Comparison of ENCODE assay signal across 21 cellular contexts in the genomic region with DNA sequence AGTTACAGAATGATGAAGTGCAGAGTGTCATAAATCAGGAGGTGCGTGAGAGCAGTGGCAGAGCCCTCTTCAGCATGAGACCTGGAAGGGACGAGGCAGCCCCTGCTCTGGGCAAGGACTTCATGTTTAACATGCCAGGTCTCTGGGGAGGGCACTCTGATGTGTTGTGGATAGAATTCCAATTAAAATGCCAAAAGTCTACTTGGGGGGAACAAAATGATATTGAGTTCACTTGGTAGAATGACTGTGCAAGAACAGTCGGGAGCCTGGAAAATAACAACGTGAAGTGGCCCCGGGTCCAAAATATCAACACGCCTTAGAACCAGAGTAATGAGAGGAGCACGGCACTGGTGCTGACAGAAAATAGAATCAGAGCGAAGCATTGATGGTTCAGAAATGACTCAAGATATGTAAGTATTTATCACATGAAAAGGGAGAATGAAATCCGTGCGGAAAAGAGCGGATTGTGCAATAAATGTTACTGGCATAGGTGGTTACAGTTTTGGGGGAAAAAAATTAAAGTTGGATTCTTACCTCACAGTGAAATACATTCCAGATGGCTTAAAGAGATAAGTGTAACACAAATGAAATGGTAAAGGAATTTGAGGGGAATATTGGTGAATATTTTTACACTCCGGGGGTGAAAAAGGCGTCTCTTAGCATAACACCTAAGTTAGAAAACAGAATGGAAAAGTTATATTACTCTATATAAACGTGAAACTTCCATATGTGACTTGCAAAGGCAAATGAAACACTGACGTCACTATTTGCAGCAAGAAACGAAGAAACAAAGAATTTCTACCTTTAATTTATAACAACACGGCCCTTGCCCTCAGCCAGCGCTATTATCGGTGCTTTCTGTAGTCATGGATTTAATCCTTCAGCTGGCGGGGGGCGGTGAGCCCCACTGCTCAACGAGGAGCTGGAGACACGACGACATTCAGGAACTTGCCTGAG.
DNase-seq lines count a peak whose midpoint lies in the region; ATAC-seq, FAIRE-seq and TF ChIP-seq lines count a peak whose summit lies in the region.
"Had no signal": no experiment of that assay in that cellular context is flagged by ENCODE, and none has a peak within 500 bp of the region (broad histone marks: within the 10 kb centered on the region; RNA-seq: fewer than 3 reads in every experiment).

No MANE protein-coding gene starts in this region.

- in situ Hi-C loops in HepG2 (cut with HindIII; ENCODE audit: extremely low pct_ligation_motif_present, low pct_unique_long_range_greater_than_20kb) = no loop called here
- in situ Hi-C loops in K562 (cut with MboI) = no loop called here

- H2AFZ ChIP-seq in HepG2 (ENCODE audit: low read length) (no peak overlapping the region), K562 (ENCODE audit: low read depth, low read length) (no peak overlapping the region)
- H2AFZ ChIP-seq: PC-9 had no signal

- peaks cover 5% of the 10 kb centered on the region; the same call in 1 of the 2 replicates for H3K9me3 ChIP-seq in HepG2 (ENCODE audit: low read length)
- H3K9me3 ChIP-seq in right lobe of liver = no peaks in the 10 kb centered on the region
- H3K9me3 ChIP-seq in K562 (replicated peaks; ENCODE audit: control insufficient read depth, insufficient read depth, low read depth, low read length) = no peaks in the 10 kb centered on the region
- no peaks in the 10 kb centered on the region for H3K9me3 ChIP-seq in Caco-2
- H3K9me3 ChIP-seq in CD8-positive, alpha-beta memory T cell (ENCODE audit: low read length) = no peaks in the 10 kb centered on the region
- H3K9me3 ChIP-seq: BE2C had no signal

- no peak for TF ChIP-seq POLR2A in HepG2 (IDR thresholded peaks at IDR 0.05; ENCODE audit: insufficient read depth in 1 of 2, low read depth in 2 of 2, low read length in 2 of 2)
- no peak for TF ChIP-seq POLR2A in right lobe of liver (IDR thresholded peaks at IDR 0.05)
- no peak for TF ChIP-seq POLR2A in K562 (conservative IDR thresholded peaks at IDR 0.05)
- TF ChIP-seq POLR2A in lower leg skin (IDR thresholded peaks at IDR 0.05) = no peak

- no peaks in the 10 kb centered on the region for H3K9me1 ChIP-seq in K562 (ENCODE audit: control insufficient read depth, insufficient read depth, low read length)

- H3K27ac Mint-ChIP-seq in Caco-2 (ENCODE audit: unreplicated experiment) (no peak overlapping the region), Calu3 (ENCODE audit: unreplicated experiment) (no peak overlapping the region)
- no peak overlapping the region for H3K27ac Mint-ChIP-seq in CD8-positive, alpha-beta memory T cell
- H3K27ac Mint-ChIP-seq: CD8-positive, alpha-beta T cell; H9; IgD-negative memory B cell had no signal

- TF ChIP-seq RAD21 in HepG2 (CRISPR knock-in tag; IDR thresholded peaks at IDR 0.05) = no peak
- no peak for TF ChIP-seq RAD21 in K562 (CRISPR knock-in tag; conservative IDR thresholded peaks at IDR 0.05 in 1 of 2, IDR thresholded peaks at IDR 0.05 in 1 of 2)

- H3K36me3 Mint-ChIP-seq in Caco-2 (ENCODE audit: insufficient read depth, unreplicated experiment) (no peaks in the 10 kb centered on the region), Calu3 (ENCODE audit: insufficient read depth, unreplicated experiment) (no peaks in the 10 kb centered on the region)
- H3K36me3 Mint-ChIP-seq in CD8-positive, alpha-beta memory T cell = no peaks in the 10 kb centered on the region
- H3K36me3 Mint-ChIP-seq: CD8-positive, alpha-beta T cell; IgD-negative memory B cell had no signal

- H3K4me3 ChIP-seq in HepG2 (replicated peaks in 1 of 3; ENCODE audit: insufficient read depth in 1 of 3, low read depth in 2 of 3, low read length in 3 of 3) (no peak overlapping the region), right lobe of liver (no peak overlapping the region), K562 (no peak overlapping the region), lower leg skin (ENCODE audit: low read depth, poor library complexity, severe bottlenecking) (no peak overlapping the region), Caco-2 (ENCODE audit: low read depth, low read length) (no peak overlapping the region)
- no peak overlapping the region for H3K4me3 ChIP-seq in CD8-positive, alpha-beta memory T cell (ENCODE audit: low read length)
- H3K4me3 ChIP-seq: PC-9 had no signal

- 35% methylated on average over 24 of the region's 24 CpGs for WGBS in HepG2 (ENCODE audit: low lambda C conversion rate)
- WGBS in right lobe of liver (ENCODE audit: insufficient coverage, low coverage, low lambda C conversion rate, missing lambda C conversion rate) = 67% methylated on average over 23 of the region's 24 CpGs
- WGBS in K562 (ENCODE audit: insufficient coverage, low coverage, missing lambda C conversion rate) = under 1% methylated on average over 23 of the region's 24 CpGs
- WGBS in lower leg skin, 2 donors = 59 to 65% methylated on average over 24 of the region's 24 CpGs

- H3K79me2 ChIP-seq in HepG2 (ENCODE audit: insufficient read depth, low read length) = no peaks in the 10 kb centered on the region
- H3K79me2 ChIP-seq in K562 (ENCODE audit: control insufficient read depth, insufficient read depth, low read length) = no peaks in the 10 kb centered on the region

- ATAC-seq in HepG2 (no peak), right lobe of liver (no peak), K562 (no peak)
- ATAC-seq: CD8-positive, alpha-beta T cell had no signal

- H3K27me3 ChIP-seq in HepG2 (ENCODE audit: control insufficient read depth in 1 of 2, insufficient read depth in 2 of 2, low read length in 2 of 2) (peaks cover 5 to 62% of the 10 kb centered on the region in 2 experiments; a peak in 4 of 5 replicates), right lobe of liver (no peaks in the 10 kb centered on the region), K562 (ENCODE audit: control insufficient read depth in 2 of 2, insufficient read depth in 2 of 2, low read length in 2 of 2) (peaks cover 0 to 12% of the 10 kb centered on the region in 2 experiments; a peak in 3 of 5 replicates), Caco-2 (replicated peaks; ENCODE audit: control insufficient read depth, insufficient read depth, low read length) (no peaks in the 10 kb centered on the region)
- peaks cover 5% of the 10 kb centered on the region for H3K27me3 ChIP-seq in CD8-positive, alpha-beta memory T cell (ENCODE audit: insufficient read depth, low read length, poor library complexity, severe bottlenecking)

- FAIRE-seq in HepG2 (lab: Jason Lieb, UNC) (no peak), K562 (lab: Jason Lieb, UNC) (no peak)
- FAIRE-seq: GM18507 had no signal

- H4K20me1 ChIP-seq in HepG2 (ENCODE audit: insufficient read depth, low read length) = no peaks in the 10 kb centered on the region
- H4K20me1 ChIP-seq in K562 (replicated peaks; ENCODE audit: control insufficient read depth, insufficient read depth, low read length) = no peaks in the 10 kb centered on the region; the same call in 1 of the 2 replicates

- H3K9ac ChIP-seq in HepG2 (ENCODE audit: insufficient read depth, low read depth, low read length) = no peak overlapping the region
- no peak overlapping the region for H3K9ac ChIP-seq in K562 (ENCODE audit: insufficient read depth in 1 of 2, low read depth in 2 of 2, low read length in 2 of 2)

- BruUV-seq in HepG2 (replicated peaks; lab: Mats Ljungman, UMichigan) = no TSS peak
- BruUV-seq in K562 (replicated peaks; lab: Mats Ljungman, UMichigan) = no TSS peak
- BruUV-seq in Caco-2 (replicated peaks; lab: Mats Ljungman, UMichigan) = no TSS peak
- BruUV-seq in Calu3 (replicated peaks; lab: Mats Ljungman, UMichigan) = no TSS peak

- DNase-seq in HepG2 (ENCODE audit: low spot score) (no peak), right lobe of liver (no peak), K562 (ENCODE audit: extremely low read depth in 1 of 4, low spot score in 3 of 4) (no peak), lower leg skin (ENCODE audit: low spot score in 2 of 2) (peak; percentile 65 to 86), Caco-2 (no peak), Calu3 (no peak)
- no peak for DNase-seq in activated CD8-positive, alpha-beta memory T cell treated with anti-CD3 and anti-CD28 coated beads, Interleukin-2, amount 50 U/mL, for 4 hours
- DNase-seq in CD8-positive, alpha-beta memory T cell = no peak
- DNase-seq: BE2C; CD8-positive, alpha-beta T cell; DMS 273 treated with DMSO at 0.1 percent for 48 hours; EL; H9; MV-4-11; NCI-H1417 treated with DMSO at 0.1 percent for 48 hours; NCI-H2029; NCI-H2171 treated with DMSO at 0.1 percent for 48 hours; NCI-H774; PC-9 had no signal

- H3K36me3 ChIP-seq in HepG2 (replicated peaks in 1 of 2; ENCODE audit: control insufficient read depth in 1 of 2, insufficient read depth in 2 of 2, low read length in 2 of 2) = no peaks in the 10 kb centered on the region
- no peaks in the 10 kb centered on the region for H3K36me3 ChIP-seq in right lobe of liver
- H3K36me3 ChIP-seq in K562 (ENCODE audit: control insufficient read depth, insufficient read depth, low read length) = no peaks in the 10 kb centered on the region
- no peaks in the 10 kb centered on the region for H3K36me3 ChIP-seq in Caco-2 (ENCODE audit: control insufficient read depth, insufficient read depth, low read length)
- H3K36me3 ChIP-seq in CD8-positive, alpha-beta memory T cell (ENCODE audit: insufficient read depth, low read length) = no peaks in the 10 kb centered on the region
- H3K36me3 ChIP-seq: BE2C had no signal

- H3K4me1 ChIP-seq in HepG2 (ENCODE audit: insufficient read depth, low read length) = no peaks in the 10 kb centered on the region
- H3K4me1 ChIP-seq in right lobe of liver = no peaks in the 10 kb centered on the region
- H3K4me1 ChIP-seq in K562 (replicated peaks in 1 of 2; ENCODE audit: control insufficient read depth in 2 of 2, insufficient read depth in 2 of 2, low read length in 2 of 2) = no peaks in the 10 kb centered on the region
- H3K4me1 ChIP-seq in Caco-2 = no peaks in the 10 kb centered on the region
- no peaks in the 10 kb centered on the region for H3K4me1 ChIP-seq in CD8-positive, alpha-beta memory T cell (ENCODE audit: insufficient read depth, low read length)
- H3K4me1 ChIP-seq: BE2C had no signal

- no peak for TF ChIP-seq EP300 in HepG2 (IDR thresholded peaks at IDR 0.05; ENCODE audit: low read depth in 2 of 2, low read length in 2 of 2)
- TF ChIP-seq EP300 in HepG2 (CRISPR knock-in tag; IDR thresholded peaks at IDR 0.05; ENCODE audit: borderline replicate concordance) = no peak
- TF ChIP-seq EP300 in K562 (IDR thresholded peaks at IDR 0.05; ENCODE audit: low read length) = no peak

- H3K27ac ChIP-seq in HepG2 (ENCODE audit: extremely low read length, insufficient read depth, low read length) (no peak overlapping the region), right lobe of liver (no peak overlapping the region), K562 (ENCODE audit: extremely low read depth, low read depth, low read length) (no peak overlapping the region)
- H3K27ac ChIP-seq in CD8-positive, alpha-beta memory T cell (ENCODE audit: low read depth, low read length) = no peak overlapping the region
- H3K27ac ChIP-seq: PC-9 had no signal

- H3K27me3 Mint-ChIP-seq in Caco-2 (ENCODE audit: insufficient read depth, unreplicated experiment) (peaks cover 5% of the 10 kb centered on the region), Calu3 (ENCODE audit: unreplicated experiment) (peaks cover 10% of the 10 kb centered on the region)
- peaks cover 10 to 42% of the 10 kb centered on the region in 2 donors for H3K27me3 Mint-ChIP-seq in CD8-positive, alpha-beta memory T cell

- H3K4me1 Mint-ChIP-seq in Caco-2 (ENCODE audit: low read depth, unreplicated experiment) (no peaks in the 10 kb centered on the region), Calu3 (ENCODE audit: low read depth, unreplicated experiment) (peaks cover 21% of the 10 kb centered on the region)
- H3K4me1 Mint-ChIP-seq in CD8-positive, alpha-beta memory T cell = no peaks in the 10 kb centered on the region
- H3K4me1 Mint-ChIP-seq: H9, IgD-negative memory B cell had no signal

- H3K4me2 ChIP-seq in HepG2 (ENCODE audit: low read depth, low read length) (no peak overlapping the region), K562 (ENCODE audit: insufficient read depth, low read length) (no peak overlapping the region)
- H3K4me2 ChIP-seq: PC-9 had no signal

- POLR2A ChIA-PET in HepG2 (lab: Yijun Ruan, JAX) = no interaction called here
- POLR2A ChIA-PET in K562 (lab: Yijun Ruan, JAX) = no interaction called here
- POLR2A ChIA-PET in Caco-2 (lab: Charles Lee) = no interaction called here
- POLR2A ChIA-PET in CD8-positive, alpha-beta memory T cell (lab: Charles Lee) = no interaction called here

- no peak overlapping the region for H3K4me3 Mint-ChIP-seq in Caco-2 (ENCODE audit: unreplicated experiment)
- no peak overlapping the region for H3K4me3 Mint-ChIP-seq in CD8-positive, alpha-beta memory T cell
- H3K4me3 Mint-ChIP-seq in Calu3 (ENCODE audit: low read depth, unreplicated experiment) = no peak overlapping the region
- H3K4me3 Mint-ChIP-seq: CD8-positive, alpha-beta T cell; H9; IgD-negative memory B cell had no signal

- H3K9me3 Mint-ChIP-seq in Caco-2 (ENCODE audit: unreplicated experiment) = no peaks in the 10 kb centered on the region
- H3K9me3 Mint-ChIP-seq in CD8-positive, alpha-beta memory T cell = no peaks in the 10 kb centered on the region
- peaks cover 3% of the 10 kb centered on the region for H3K9me3 Mint-ChIP-seq in Calu3 (ENCODE audit: low read depth, unreplicated experiment)
- H3K9me3 Mint-ChIP-seq: CD8-positive, alpha-beta T cell; H9 had no signal

- CTCF ChIA-PET in HepG2 (lab: Yijun Ruan, JAX; ENCODE audit: low intra/inter-chr PET ratio, low total read pairs) (no interaction called here), K562 (lab: Yijun Ruan, JAX; ENCODE audit: low intra/inter-chr PET ratio) (no interaction called here), Caco-2 (lab: Charles Lee) (no interaction called here), Calu3 (lab: Charles Lee) (no interaction called here)
- CTCF ChIA-PET in CD8-positive, alpha-beta memory T cell (lab: Charles Lee) = no interaction called here

- intact Hi-C loops in HepG2 (cut with micrococcal nuclease; ENCODE audit: unreplicated experiment) (no loop called here), right lobe of liver (cut with DNase I) (no loop called here), K562 (cut with micrococcal nuclease) (no loop called here), lower leg skin (cut with DNase I; ENCODE audit: low total_unique reads) (no loop called here), Caco-2 (cut with micrococcal nuclease; ENCODE audit: unreplicated experiment) (no loop called here), Calu3 (cut with micrococcal nuclease; ENCODE audit: unreplicated experiment) (no loop called here)

- TF ChIP-seq CTCF in HepG2 (CRISPR knock-in tag; IDR thresholded peaks at IDR 0.05) (no peak), right lobe of liver (IDR thresholded peaks at IDR 0.05) (no peak), K562 (IDR thresholded peaks at IDR 0.05 in 2 of 3, conservative IDR thresholded peaks at IDR 0.05 in 1 of 3; ENCODE audit: insufficient read depth in 2 of 3, low read depth in 1 of 3, low read length in 3 of 3) (no peak), lower leg skin (IDR thresholded peaks at IDR 0.05) (no peak), Caco-2 (IDR thresholded peaks at IDR 0.05; ENCODE audit: insufficient read depth in 1 of 2, low read depth in 1 of 2, low read length in 1 of 2, severe bottlenecking in 1 of 2, unreplicated experiment in 1 of 2) (no peak), Calu3 (IDR thresholded peaks at IDR 0.05; ENCODE audit: unreplicated experiment) (no peak)

Comparison
In these comparisons a context has a peak if more than half of its experiments do, and no peak if none do; other contexts are left out.
1. DNase-seq: peak in lower leg skin (2 of 2); none in HepG2 (single experiment), right lobe of liver (0 of 3), K562 (0 of 4), activated CD8-positive, alpha-beta memory T cell treated with anti-CD3 and anti-CD28 coated beads, Interleukin-2, amount 50 U/mL, for 4 hours (single experiment), Caco-2 (0 of 2), CD8-positive, alpha-beta memory T cell (0 of 5) and Calu3 (single experiment).